Comparison of ENCODE assay signal across 8 cellular contexts in genomic region chr17:17972952-17973254, GRCh38. TPM values are rescaled to one million over a fixed set of nuclear protein-coding genes. Genes with fewer than 3 reads are reported as not detected.
A peak's percentile ranks its signal among the peaks of the same experiment; 100 is the strongest.
DNase-seq lines count a peak whose midpoint lies in the region; ATAC-seq, FAIRE-seq and TF ChIP-seq lines count a peak whose summit lies in the region.

No MANE protein-coding gene starts in this region.

- H3K27me3 Mint-ChIP-seq in Caco-2 (ENCODE audit: insufficient read depth, unreplicated experiment), result no peaks in the 10 kb centered on the region

- intact Hi-C loops in Caco-2 (cut with micrococcal nuclease; ENCODE audit: unreplicated experiment) (loop anchor here (1.0 to 5.0 kb wide), 4 partner anchors 14 to 64 kb away; partner anchors contain the start of genes ATPAF2 and GID4), PC-3 (cut with micrococcal nuclease) (loop anchor here (1.0 kb wide), 2 partner anchors 52 to 60 kb away; no protein-coding TSS in a partner anchor), pancreas (cut with DNase I) (no loop called here)

- no peaks in the 10 kb centered on the region for H3F3A ChIP-seq in PC-3 (ENCODE audit: low read length, unreplicated experiment)

- POLR2A ChIA-PET in Caco-2 (lab: Charles Lee) (interaction anchor here (0.6 to 2.0 kb wide), 8 partner anchors 11 to 137 kb away, joined by 3 to 15 read pairs (median 5); no protein-coding TSS in a partner anchor), PC-3 (lab: Charles Lee; ENCODE audit: unreplicated experiment) (interaction anchor here (0.7 to 1.1 kb wide), 6 partner anchors 15 to 622 kb away, joined by 3 to 12 read pairs (median 4); no protein-coding TSS in a partner anchor)

- DNase-seq in Caco-2 (no peak), PC-3 (no peak), epithelial cell of esophagus (ENCODE audit: low read depth) (no peak), pancreas (no peak), NCI-H2227 treated with DMSO at 0.1 percent for 48 hours (lab: John Stamatoyannopoulos, UW) (no peak), NCI-H2227 (lab: John Stamatoyannopoulos, UW; ENCODE audit: unreplicated experiment) (no peak), kidney glomerular epithelial cell (lab: John Stamatoyannopoulos, UW) (no peak)

- H3K4me1 Mint-ChIP-seq in Caco-2 (ENCODE audit: low read depth, unreplicated experiment), result peaks cover 20% of the 10 kb centered on the region

- peak overlapping the region; percentile 57 for H3K9ac ChIP-seq in PC-3 (ENCODE audit: low read length)

- ATAC-seq in PC-3, result no peak
- no peak for ATAC-seq in pancreas
- no peak for ATAC-seq in HG03095 (IDR thresholded peaks at IDR 0.05; ENCODE audit: unreplicated experiment)

- peak overlapping the region; percentile 64 for H3K4me3 ChIP-seq in Caco-2 (ENCODE audit: low read depth, low read length)
- peak overlapping the region; percentile 70 for H3K4me3 ChIP-seq in PC-3 (ENCODE audit: low read length)
- peak overlapping the region; percentile 56 for H3K4me3 ChIP-seq in epithelial cell of esophagus (ENCODE audit: low read length)
- peak overlapping the region; percentile 2 to 49 (median 44) for H3K4me3 ChIP-seq in pancreas

- peaks cover 43% of the 10 kb centered on the region for H3K79me2 ChIP-seq in PC-3 (ENCODE audit: low read length)

- peak overlapping the region; percentile 84 for H3K4me3 Mint-ChIP-seq in Caco-2 (ENCODE audit: unreplicated experiment)

- H3K27ac Mint-ChIP-seq in Caco-2 (ENCODE audit: unreplicated experiment), result peak overlapping the region; percentile 93

- H4K20me1 ChIP-seq in PC-3 (ENCODE audit: low read length), result no peaks in the 10 kb centered on the region

- BruUV-seq in Caco-2 (replicated peaks; lab: Mats Ljungman, UMichigan) (no TSS peak), PC-3 (replicated peaks; lab: Mats Ljungman, UMichigan) (TSS peak; percentile 88)

- H2AFZ ChIP-seq in PC-3 (ENCODE audit: low read length), result peak overlapping the region; percentile 71

- H3K9me3 ChIP-seq in Caco-2 (no peaks in the 10 kb centered on the region), PC-3 (ENCODE audit: low read length) (no peaks in the 10 kb centered on the region), pancreas (no peaks in the 10 kb centered on the region)

- H3K4me1 ChIP-seq in Caco-2 (peaks cover 13% of the 10 kb centered on the region), PC-3 (ENCODE audit: insufficient read depth, low read length) (peaks cover 13% of the 10 kb centered on the region), pancreas (peaks cover 5 to 14% (median 12%) of the 10 kb centered on the region in 3 donors)

- TF ChIP-seq CTCF in Caco-2 (IDR thresholded peaks at IDR 0.05; ENCODE audit: insufficient read depth in 1 of 2, low read depth in 1 of 2, low read length in 1 of 2, severe bottlenecking in 1 of 2, unreplicated experiment in 1 of 2) (no peak), PC-3 (conservative IDR thresholded peaks at IDR 0.05; ENCODE audit: low read depth, low read length) (no peak), epithelial cell of esophagus (IDR thresholded peaks at IDR 0.05; ENCODE audit: insufficient read depth, low read depth, low read length, missing control alignments) (no peak), pancreas (IDR thresholded peaks at IDR 0.05) (no peak)

- no peaks in the 10 kb centered on the region for H3K9me2 ChIP-seq in PC-3 (replicated peaks; ENCODE audit: low read length)

- no peaks in the 10 kb centered on the region for H3K9me3 Mint-ChIP-seq in Caco-2 (ENCODE audit: unreplicated experiment)

- WGBS in pancreas, 2 donors, result 2% methylated on average over 13 of the region's 13 CpGs

- peak overlapping the region; percentile 87 for H3K4me2 ChIP-seq in PC-3 (ENCODE audit: low read length)

- H3K36me3 ChIP-seq in Caco-2 (ENCODE audit: control insufficient read depth, insufficient read depth, low read length) (no peaks in the 10 kb centered on the region), PC-3 (ENCODE audit: low read depth, low read length) (no peaks in the 10 kb centered on the region), pancreas (no peaks in the 10 kb centered on the region)

- FAIRE-seq in pancreas (lab: Jason Lieb, UNC), result no peak

- CTCF ChIA-PET in Caco-2 (lab: Charles Lee) (interaction anchor here (0.6 to 1.2 kb wide), 13 partner anchors 13 to 210 kb away, joined by 3 to 22 read pairs (median 6); partner anchors contain the start of gene ALKBH5), PC-3 (lab: Charles Lee) (interaction anchor here (1.1 to 1.9 kb wide), 3 partner anchors 52 to 82 kb away, joined by 4 to 6 read pairs (median 6); no protein-coding TSS in a partner anchor)

- H3K27ac ChIP-seq in PC-3 (ENCODE audit: low read length), result peak overlapping the region; percentile 30
- peak overlapping the region; percentile 7 to 62 (median 45) for H3K27ac ChIP-seq in pancreas

- H3K36me3 Mint-ChIP-seq in Caco-2 (ENCODE audit: insufficient read depth, unreplicated experiment), result peaks cover 9% of the 10 kb centered on the region

- H3K27me3 ChIP-seq in Caco-2 (replicated peaks; ENCODE audit: control insufficient read depth, insufficient read depth, low read length), result no peaks in the 10 kb centered on the region
- H3K27me3 ChIP-seq in PC-3 (ENCODE audit: low read length), result no peaks in the 10 kb centered on the region
- no peaks in the 10 kb centered on the region for H3K27me3 ChIP-seq in pancreas

RNA-seq across cellular contexts. Expression of gene DRC3, which starts 0.2 kb away (rescaled TPM):
- total RNA-seq in Caco-2 (2022) (1.6 and 2.1 TPM in 2 replicates), PC-3 (2014; rRNA removed) (1.9 and 2.2 TPM in 2 replicates), pancreas (1 to 10 TPM; 2.1 to 5.3 (median 2.7) TPM)
- polyA plus RNA-seq in pancreas, result 10 to 100 TPM; 10.7 to 19.3 TPM

RNA-seq across cellular contexts. Expression of gene TOM1L2, which starts 0.7 kb away (rescaled TPM):
- 35.5 and 43.3 TPM in 2 replicates for total RNA-seq in Caco-2 (2022)
- 53.3 and 77.1 TPM in 2 replicates for total RNA-seq in PC-3 (2014; rRNA removed)
- 10 to 100 TPM; 20.3 to 28.2 (median 22.2) TPM for total RNA-seq in pancreas
- 10 to 100 TPM; 21.7 to 26.2 TPM for polyA plus RNA-seq in pancreas

Comparison
In these comparisons a context has a peak if more than half of its experiments do, and no peak if none do; other contexts are left out.
1. intact Hi-C loops: an anchor here in Caco-2 (1.0 to 5.0 kb wide) and PC-3 (1.0 kb wide); none called in pancreas.